In genomic region chr12:47021298-47021697, GRCh38 we compare ENCODE assay signal across 8 cellular contexts. TPM values are rescaled to one million over a fixed set of nuclear protein-coding genes. Genes with fewer than 3 reads are reported as not detected.
DNase-seq lines count a peak whose midpoint lies in the region; ATAC-seq and TF ChIP-seq lines count a peak whose summit lies in the region.

No MANE protein-coding gene starts in this region.

- no peak overlapping the region for H3K27ac Mint-ChIP-seq in activated CD4-positive, alpha-beta T cell treated with anti-CD3 and anti-CD28 coated beads for 36 hours
- no peak overlapping the region for H3K27ac Mint-ChIP-seq in memory B cell

- TF ChIP-seq CTCF in omental fat pad (IDR thresholded peaks at IDR 0.05) = no peak

- peaks cover 7% of the 10 kb centered on the region for H3K27me3 Mint-ChIP-seq in activated CD4-positive, alpha-beta T cell treated with anti-CD3 and anti-CD28 coated beads for 36 hours
- H3K27me3 Mint-ChIP-seq in memory B cell = peaks cover 8% of the 10 kb centered on the region

- H3K36me3 Mint-ChIP-seq in activated CD4-positive, alpha-beta T cell treated with anti-CD3 and anti-CD28 coated beads for 36 hours (ENCODE audit: low read depth) = no peaks in the 10 kb centered on the region
- H3K36me3 Mint-ChIP-seq in memory B cell = no peaks in the 10 kb centered on the region

- peaks cover 3% of the 10 kb centered on the region for H3K4me1 Mint-ChIP-seq in activated CD4-positive, alpha-beta T cell treated with anti-CD3 and anti-CD28 coated beads for 36 hours
- peaks cover 6% of the 10 kb centered on the region for H3K4me1 Mint-ChIP-seq in memory B cell

- POLR2A ChIA-PET in activated CD4-positive, alpha-beta T cell treated with anti-CD3 and anti-CD28 coated beads for 36 hours (lab: Charles Lee) = no interaction called here

- CTCF ChIA-PET in activated CD4-positive, alpha-beta T cell treated with anti-CD3 and anti-CD28 coated beads for 36 hours (lab: Charles Lee) = interaction anchor here (0.6 to 3.3 kb wide), 21 partner anchors 10 to 949 kb away, joined by 3 to 21 read pairs (median 4); no protein-coding TSS in a partner anchor

- H3K9me3 Mint-ChIP-seq in activated CD4-positive, alpha-beta T cell treated with anti-CD3 and anti-CD28 coated beads for 36 hours (ENCODE audit: low read depth) = no peaks in the 10 kb centered on the region
- H3K9me3 Mint-ChIP-seq in memory B cell = no peaks in the 10 kb centered on the region

- peak; percentile 75 for ATAC-seq in activated CD4-positive, alpha-beta T cell treated with anti-CD3 and anti-CD28 coated beads for 36 hours
- ATAC-seq in memory B cell (ENCODE audit: low read depth) = peak; percentile 57
- ATAC-seq in HG03460 (IDR thresholded peaks at IDR 0.05; ENCODE audit: unreplicated experiment) = no peak
- no peak for ATAC-seq in omental fat pad (ENCODE audit: low FRiP score)

- H3K4me3 Mint-ChIP-seq in activated CD4-positive, alpha-beta T cell treated with anti-CD3 and anti-CD28 coated beads for 36 hours = no peak overlapping the region
- no peak overlapping the region for H3K4me3 Mint-ChIP-seq in memory B cell

- no peak for DNase-seq in activated CD4-positive, alpha-beta T cell treated with anti-CD3 and anti-CD28 coated beads for 36 hours
- DNase-seq in activated CD4-positive, alpha-beta T cell treated with anti-CD3 and anti-CD28 coated beads for 1 hour = no peak
- DNase-seq in KG1 (lab: John Stamatoyannopoulos, UW) = peak; percentile 65
- peak; percentile 17 for DNase-seq in OCI-M2 (lab: John Stamatoyannopoulos, UW; ENCODE audit: unreplicated experiment)
- DNase-seq in dedifferentiated amniotic fluid mesenchymal stem cell (ENCODE audit: extremely low spot score) = peak; percentile 84
- peak; percentile 18 to 47 for DNase-seq in memory B cell (ENCODE audit: low spot score in 2 of 2)
- DNase-seq in omental fat pad (ENCODE audit: low spot score) = no peak

- intact Hi-C loops in activated CD4-positive, alpha-beta T cell treated with anti-CD3 and anti-CD28 coated beads for 36 hours (cut with DNase I, micrococcal nuclease) = loop anchor here (1.0 to 5.0 kb wide), 6 partner anchors 346 to 949 kb away; no protein-coding TSS in a partner anchor

RNA-seq across cellular contexts. Expression of gene PCED1B, which starts 58.1 kb away (rescaled TPM):
- 10 to 100 TPM; 76.3 to 82.3 TPM for total RNA-seq in activated CD4-positive, alpha-beta T cell treated with anti-CD3 and anti-CD28 coated beads for 36 hours
- total RNA-seq in omental fat pad = 1 to 10 TPM; 1.9 to 5.7 (median 3.8) TPM

RNA-seq across cellular contexts. Expression of gene AMIGO2, which starts 58.5 kb away (rescaled TPM):
- total RNA-seq in activated CD4-positive, alpha-beta T cell treated with anti-CD3 and anti-CD28 coated beads for 36 hours = 10 to 100 TPM; 15.1 to 17.1 TPM
- total RNA-seq in omental fat pad = 10 to 100 TPM in 2 of 4 donors, 1 to 10 TPM in 2; 5.8 to 17.8 (median 13.4) TPM

Comparison
In these comparisons a context has a peak if more than half of its experiments do, and no peak if none do; other contexts are left out.
1. ATAC-seq: peak in activated CD4-positive, alpha-beta T cell treated with anti-CD3 and anti-CD28 coated beads for 36 hours (single experiment) and memory B cell (single experiment); none in HG03460 (single experiment) and omental fat pad (single experiment).
2. DNase-seq: peak in KG1 (single experiment), OCI-M2 (single experiment), dedifferentiated amniotic fluid mesenchymal stem cell (single experiment) and memory B cell (2 of 2); none in activated CD4-positive, alpha-beta T cell treated with anti-CD3 and anti-CD28 coated beads for 36 hours (single experiment), activated CD4-positive, alpha-beta T cell treated with anti-CD3 and anti-CD28 coated beads for 1 hour (single experiment) and omental fat pad (single experiment).
3. RNA of gene PCED1B, which starts 58.1 kb away (total RNA-seq): 76.3 to 82.3 TPM in activated CD4-positive, alpha-beta T cell treated with anti-CD3 and anti-CD28 coated beads for 36 hours; 1.9 to 5.7 TPM in omental fat pad; every median in the first group is over 10 times any median in the second.